Comparison of ENCODE assay signal across 9 cellular contexts in genomic region chr19:48608798-48609263, GRCh38. TPM values are rescaled to one million over a fixed set of nuclear protein-coding genes. Genes with fewer than 3 reads are reported as not detected.
DNase-seq lines count a peak whose midpoint lies in the region; ATAC-seq and TF ChIP-seq lines count a peak whose summit lies in the region.
"Had no signal": no experiment of that assay in that cellular context is flagged by ENCODE, and none has a peak within 500 bp of the region (broad histone marks: within the 10 kb centered on the region; RNA-seq: fewer than 3 reads in every experiment).

No MANE protein-coding gene starts in this region.

- H3K4me1 ChIP-seq in SK-N-SH (ENCODE audit: control insufficient read depth in 1 of 2, insufficient read depth in 2 of 2, low read depth in 1 of 2, low read length in 1 of 2) (peaks cover 0 to 5% of the 10 kb centered on the region in 2 experiments; a peak in 1 of 4 replicates), left lung (no peaks in the 10 kb centered on the region)

- H3F3A ChIP-seq in SK-N-SH (replicated peaks; ENCODE audit: insufficient read depth) = peaks cover 2% of the 10 kb centered on the region

- CTCF ChIA-PET in SK-N-SH (lab: Yijun Ruan, JAX) = interaction anchor here (0.6 to 8.0 kb wide), 23 partner anchors 9 to 294 kb away, joined by 3 to 72 read pairs (median 4); partner anchors contain the start of genes CA11, GRWD1, RPL18 and SPHK2

- no peaks in the 10 kb centered on the region for H3K9me2 ChIP-seq in SK-N-SH

- H3K27ac ChIP-seq in SK-N-SH (ENCODE audit: low read depth in 2 of 2, low read length in 1 of 2) (no peak overlapping the region), left lung (no peak overlapping the region)

- H3K9me3 ChIP-seq in SK-N-SH (no peaks in the 10 kb centered on the region), left lung (no peaks in the 10 kb centered on the region)

- H4K20me1 ChIP-seq in SK-N-SH (ENCODE audit: insufficient read depth) = no peaks in the 10 kb centered on the region

- no peaks in the 10 kb centered on the region for H3K36me3 ChIP-seq in SK-N-SH (replicated peaks in 1 of 2; ENCODE audit: control insufficient read depth in 1 of 2, insufficient read depth in 2 of 2, low read length in 1 of 2)
- no peaks in the 10 kb centered on the region for H3K36me3 ChIP-seq in left lung

- H3K4me2 ChIP-seq in SK-N-SH = no peak overlapping the region

- intact Hi-C loops in left lung (cut with DNase I) = no loop called here

- 46% methylated on average over 8 of the region's 9 CpGs for WGBS in SK-N-SH (ENCODE audit: low lambda C conversion rate)

- TF ChIP-seq CTCF in LNCaP clone FGC (IDR thresholded peaks at IDR 0.05; ENCODE audit: control insufficient read depth, extremely low read depth, insufficient read depth) (peak; percentile 47), SK-N-SH (IDR thresholded peaks at IDR 0.05) (peak; percentile 64), left lung (IDR thresholded peaks at IDR 0.05) (no peak)

- H3K27me3 ChIP-seq in SK-N-SH (ENCODE audit: insufficient read depth) (no peaks in the 10 kb centered on the region), left lung (no peaks in the 10 kb centered on the region)

- POLR2A ChIA-PET in SK-N-SH (lab: Yijun Ruan, JAX) = interaction anchor here (0.6 to 2.4 kb wide), 4 partner anchors 9 to 36 kb away, joined by 3 to 17 read pairs (median 6); partner anchors contain the start of genes RPL18 and SPHK2

- no peaks in the 10 kb centered on the region for H3K79me2 ChIP-seq in SK-N-SH (ENCODE audit: insufficient read depth)

- TF ChIP-seq EP300 in SK-N-SH (IDR thresholded peaks at IDR 0.05; ENCODE audit: borderline replicate concordance in 1 of 2, low read depth in 1 of 2, low read length in 1 of 2) = no peak

- peak; percentile 71 for TF ChIP-seq RAD21 in SK-N-SH (IDR thresholded peaks at IDR 0.05; ENCODE audit: low read length)

- ATAC-seq in left lung (peak; percentile 46), HG02870 (IDR thresholded peaks at IDR 0.05; ENCODE audit: unreplicated experiment) (no peak)

- DNase-seq in stimulated activated CD4-positive, alpha-beta T cell treated with anti-CD3 and anti-CD28 coated beads, Interleukin-15, amount 100 ng/mL, for 24 hours = peak; percentile 54
- DNase-seq in stimulated activated CD4-positive, alpha-beta T cell treated with anti-CD3 and anti-CD28 coated beads, Interleukin-12 subunit alpha, Interleukin-12 subunit beta, amount 100 ng/mL, for 4 hours = no peak
- DNase-seq in LNCaP clone FGC (ENCODE audit: low read depth) (no peak), SK-N-SH (peak; percentile 86), astrocyte of the hippocampus (ENCODE audit: low read depth, low spot score) (peak; percentile 61), left lung (no peak), occipital lobe (lab: John Stamatoyannopoulos, UW) (no peak)

- H3K4me3 ChIP-seq in LNCaP clone FGC (ENCODE audit: low read depth, low read length) (no peak overlapping the region), SK-N-SH (ENCODE audit: low read depth in 2 of 2, low read length in 1 of 2) (no peak overlapping the region), left lung (no peak overlapping the region)

- H3K9ac ChIP-seq in SK-N-SH = no peak overlapping the region

- H2AFZ ChIP-seq in SK-N-SH (ENCODE audit: low read depth) = peak overlapping the region; percentile 68; the same call in 1 of the 2 replicates

TF ChIP-seq in SK-N-SH, 30 proteins besides CTCF, POLR2A, EP300 and RAD21:
- TF ChIP-seq REST (IDR thresholded peaks at IDR 0.05; ENCODE audit: low read depth, low read length) (no peak), CHD2 (IDR thresholded peaks at IDR 0.05; ENCODE audit: low read length, partially characterized antibody) (peak; percentile 16), SMC3 (IDR thresholded peaks at IDR 0.05; ENCODE audit: low read depth, low read length) (peak; percentile 49)

RNA-seq across cellular contexts. Expression of gene SPACA4, which starts 2.3 kb away (rescaled TPM):
- not detected in 2 replicates for polyA plus RNA-seq in SK-N-SH (2012; rRNA removed)
- not detected in 2 replicates for polyA plus RNA-seq in SK-N-SH (2012; cell fraction: cytosol; rRNA removed)
- not detected in 2 replicates for polyA plus RNA-seq in SK-N-SH (2012; cell fraction: nucleus; rRNA removed)
- total RNA-seq in left lung (not detected), occipital lobe (not detected)
- total RNA-seq: dermis microvascular lymphatic vessel endothelial cell had no signal

RNA-seq across cellular contexts. Expression of gene FAM83E, which starts 6.0 kb away (rescaled TPM):
- 0.44 TPM in 1 of 2 replicates, not detected in the other for polyA plus RNA-seq in SK-N-SH (2012; rRNA removed)
- 0.03 TPM in 1 of 2 replicates, not detected in the other for polyA plus RNA-seq in SK-N-SH (2012; cell fraction: cytosol; rRNA removed)
- 0.13 and 0.17 TPM in 2 replicates for polyA plus RNA-seq in SK-N-SH (2012; cell fraction: nucleus; rRNA removed)
- 10 to 100 TPM; 15.5 to 50.0 TPM for total RNA-seq in left lung
- total RNA-seq in occipital lobe = 0.47 TPM

RNA-seq across cellular contexts. Expression of gene RPL18, which starts 10.1 kb away (rescaled TPM):
- 2,114 and 2,225 TPM in 2 replicates for polyA plus RNA-seq in SK-N-SH (2012; rRNA removed)
- polyA plus RNA-seq in SK-N-SH (2012; cell fraction: cytosol; rRNA removed) = 1,690 and 2,536 TPM in 2 replicates
- polyA plus RNA-seq in SK-N-SH (2012; cell fraction: nucleus; rRNA removed) = 725 and 988 TPM in 2 replicates
- total RNA-seq in left lung (1,000 to 10,000 TPM; 1,028 to 1,088 TPM), occipital lobe (1,447 TPM)

RNA-seq across cellular contexts. Expression of gene SPHK2, which starts 10.5 kb away (rescaled TPM):
- 14.1 and 14.8 TPM in 2 replicates for polyA plus RNA-seq in SK-N-SH (2012; rRNA removed)
- polyA plus RNA-seq in SK-N-SH (2012; cell fraction: cytosol; rRNA removed) = 6.1 and 8.8 TPM in 2 replicates
- polyA plus RNA-seq in SK-N-SH (2012; cell fraction: nucleus; rRNA removed) = 42.4 and 44.9 TPM in 2 replicates
- total RNA-seq in left lung = 10 to 100 TPM; 21.3 to 27.5 TPM
- total RNA-seq in occipital lobe = 7.2 TPM

RNA-seq across cellular contexts. Expression of gene DBP, which starts 28.3 kb away (rescaled TPM):
- 7.8 and 12.6 TPM in 2 replicates for polyA plus RNA-seq in SK-N-SH (2012; rRNA removed)
- 7.3 and 10.3 TPM in 2 replicates for polyA plus RNA-seq in SK-N-SH (2012; cell fraction: cytosol; rRNA removed)
- polyA plus RNA-seq in SK-N-SH (2012; cell fraction: nucleus; rRNA removed) = 8.6 and 13.4 TPM in 2 replicates
- 10 to 100 TPM in 1 of 2 donors, 1 to 10 TPM in 1; 8.9 to 10.5 TPM for total RNA-seq in left lung
- total RNA-seq in occipital lobe = 4.8 TPM

Comparison
In these comparisons a context has a peak if more than half of its experiments do, and no peak if none do; other contexts are left out.
1. DNase-seq: peak in stimulated activated CD4-positive, alpha-beta T cell treated with anti-CD3 and anti-CD28 coated beads, Interleukin-15, amount 100 ng/mL, for 24 hours (single experiment), SK-N-SH (single experiment) and astrocyte of the hippocampus (single experiment); none in stimulated activated CD4-positive, alpha-beta T cell treated with anti-CD3 and anti-CD28 coated beads, Interleukin-12 subunit alpha, Interleukin-12 subunit beta, amount 100 ng/mL, for 4 hours (single experiment), LNCaP clone FGC (single experiment), left lung (0 of 2) and occipital lobe (single experiment).
2. CTCF ChIP-seq: peak in LNCaP clone FGC (single experiment) and SK-N-SH (single experiment); none in left lung (0 of 2).
3. RNA of gene FAM83E, which starts 6.0 kb away (total RNA-seq): 15.5 to 50.0 TPM in left lung; 0.47 TPM in occipital lobe (single experiment); every median in the first group is over 10 times any median in the second.